Comparison of ENCODE assay signal across 8 cellular contexts in genomic region chr3:15065550-15066007, GRCh38. TPM values are rescaled to one million over a fixed set of nuclear protein-coding genes. Genes with fewer than 3 reads are reported as not detected.
DNase-seq lines count a peak whose midpoint lies in the region; ATAC-seq and TF ChIP-seq lines count a peak whose summit lies in the region.

No MANE protein-coding gene starts in this region.

- dilution Hi-C loops in IMR-90 (cut with HindIII; ENCODE audit: low sequenced_read_pairs, unreplicated experiment): no loop called here

- peak overlapping the region; percentile 99 for H2AFZ ChIP-seq in IMR-90 (replicated peaks; ENCODE audit: low read length, poor library complexity)

- no peaks in the 10 kb centered on the region for H3K9me3 Mint-ChIP-seq in naive B cell

- peak overlapping the region; percentile 76; the same call in 1 of the 2 replicates for H3K14ac ChIP-seq in IMR-90 (replicated peaks; ENCODE audit: low read depth, low read length)

- no peak overlapping the region for H3K56ac ChIP-seq in IMR-90 (ENCODE audit: extremely low read depth, insufficient read depth, low read length)

- peaks cover 10 to 29% (median 22%) of the 10 kb centered on the region in 3 donors for H3K4me1 Mint-ChIP-seq in naive B cell

- 12% methylated on average over 5 of the region's 16 CpGs; no CpG with 5 or more reads in 1 of the 2 experiments for WGBS in IMR-90 (ENCODE audit: extremely low coverage in 2 of 2, insufficient read length in 1 of 2), 2 experiments

- peak overlapping the region; percentile 48; the same call in 1 of the 2 replicates for H3K23ac ChIP-seq in IMR-90 (ENCODE audit: low read depth, low read length)

- intact Hi-C loops in IMR-90 (cut with micrococcal nuclease): no loop called here

- peak overlapping the region in 5 of 6 donors; percentile 91 to 98 (median 96) for H3K27ac Mint-ChIP-seq in naive B cell

- CTCF ChIA-PET in IMR-90 (lab: Yijun Ruan, JAX): interaction anchor here (0.6 kb wide), 1 partner anchor 779 kb away, joined by 3 read pairs; no protein-coding TSS in a partner anchor

- H2AK5ac ChIP-seq in IMR-90 (ENCODE audit: low read depth, low read length): no peak overlapping the region

- TF ChIP-seq CTCF in AG09309 (IDR thresholded peaks at IDR 0.05; ENCODE audit: control insufficient read depth, insufficient read depth, low read depth, low read length, missing control alignments): no peak
- TF ChIP-seq CTCF in IMR-90 (conservative IDR thresholded peaks at IDR 0.05; ENCODE audit: low read depth, low read length): no peak

- no TSS peak for BruUV-seq in IMR-90 (replicated peaks; lab: Mats Ljungman, UMichigan)

- H3K27me3 ChIP-seq in IMR-90 (ENCODE audit: control insufficient read depth, insufficient read depth, low read length): no peaks in the 10 kb centered on the region

- 0 out of 2 replicates have a peak, but pooled peaks cover 1% of the 10 kb centered on the region for H3K36me3 ChIP-seq in IMR-90 (ENCODE audit: control insufficient read depth, insufficient read depth, low read length)

- H3K4me3 Mint-ChIP-seq in naive B cell: peak overlapping the region; percentile 94 to 98 (median 96)

- peaks cover 8% of the 10 kb centered on the region for H4K20me1 ChIP-seq in IMR-90 (ENCODE audit: insufficient read depth, low read length)

- POLR2A ChIA-PET in IMR-90 (lab: Charles Lee; ENCODE audit: unreplicated experiment): interaction anchor here (1.0 kb wide), 1 partner anchor 89 kb away, joined by 3 read pairs; no protein-coding TSS in a partner anchor

- H3K9me1 ChIP-seq in IMR-90 (ENCODE audit: insufficient read depth, low read length): 0 out of 2 replicates have a peak, but pooled peaks cover 4% of the 10 kb centered on the region

- DNase-seq in AG09309 (ENCODE audit: low read depth) (no peak), IMR-90 (no peak), caudate nucleus (lab: John Stamatoyannopoulos, UW) (no peak), naive B cell (no peak), NCI-H2107 treated with DMSO at 0.1 percent for 48 hours (lab: John Stamatoyannopoulos, UW; ENCODE audit: unreplicated experiment) (no peak), EL (no peak)
- DNase-seq in stimulated activated CD4-positive, alpha-beta T cell treated with anti-CD3 and anti-CD28 coated beads, Interleukin-4, amount 100 ng/mL, for 1 hour: no peak

- H2BK120ac ChIP-seq in IMR-90 (ENCODE audit: low read depth, low read length): no peak overlapping the region

- peak overlapping the region; percentile 84 for H4K8ac ChIP-seq in IMR-90 (ENCODE audit: low read depth in 2 of 2, low read length in 2 of 2)

- no peak for TF ChIP-seq RAD21 in IMR-90 (IDR thresholded peaks at IDR 0.05; ENCODE audit: low read length)

- TF ChIP-seq POLR2A in IMR-90 (IDR thresholded peaks at IDR 0.05; ENCODE audit: low read depth, low read length): no peak

- H3K27me3 Mint-ChIP-seq in naive B cell: no peaks in the 10 kb centered on the region

- no peak for ATAC-seq in IMR-90 (ENCODE audit: low read depth)
- no peak for ATAC-seq in naive B cell (ENCODE audit: low read depth in 2 of 2)
- ATAC-seq in HG03520 (IDR thresholded peaks at IDR 0.05; ENCODE audit: unreplicated experiment): no peak

- H3K9ac ChIP-seq in IMR-90 (ENCODE audit: low read depth, low read length): no peak overlapping the region

- H3K18ac ChIP-seq in IMR-90 (ENCODE audit: low read depth, low read length): no peak overlapping the region

- H3K79me1 ChIP-seq in IMR-90 (ENCODE audit: low read depth in 1 of 2, low read length in 2 of 2): peaks cover 16 to 24% of the 10 kb centered on the region in 2 experiments

- peaks cover 9% of the 10 kb centered on the region for H3K4me1 ChIP-seq in IMR-90 (ENCODE audit: control insufficient read depth, insufficient read depth, low read length)

- H3K4ac ChIP-seq in IMR-90 (ENCODE audit: low read depth, low read length): peak overlapping the region; percentile 26; the same call in 1 of the 2 replicates

- peak overlapping the region; percentile 83 for H3K4me2 ChIP-seq in IMR-90 (ENCODE audit: low read depth, low read length)

- H2BK15ac ChIP-seq in IMR-90 (ENCODE audit: low read depth, low read length): no peak overlapping the region

- H3K4me3 ChIP-seq in AG09309 (ENCODE audit: control insufficient read depth, low read depth, low read length): peak overlapping the region; percentile 87
- H3K4me3 ChIP-seq in IMR-90 (ENCODE audit: insufficient read depth, low read depth, low read length): peak overlapping the region; percentile 93; the same call in 1 of the 2 replicates

- H3K36me3 Mint-ChIP-seq in naive B cell: no peaks in the 10 kb centered on the region

- no peak overlapping the region for H3K27ac ChIP-seq in IMR-90 (ENCODE audit: insufficient read depth, low read length)
- H3K27ac ChIP-seq in caudate nucleus (ENCODE audit: low read depth, low read length): peak overlapping the region; percentile 64

- H2BK5ac ChIP-seq in IMR-90 (ENCODE audit: low read depth, low read length, poor library complexity, severe bottlenecking): peak overlapping the region; percentile 32

- in situ Hi-C loops in IMR-90 (cut with MboI; ENCODE audit: low sequenced_read_pairs): no loop called here

- H2AK9ac ChIP-seq in IMR-90 (replicated peaks; ENCODE audit: low read depth, low read length, poor library complexity): no peak overlapping the region

- no peak overlapping the region for H4K91ac ChIP-seq in IMR-90 (ENCODE audit: insufficient read depth, low read depth, low read length)

- no peaks in the 10 kb centered on the region for H3K9me3 ChIP-seq in IMR-90 (ENCODE audit: control insufficient read depth, insufficient read depth, low read length)

- 0 out of 2 replicates have a peak overlapping the region, but pooled peaks have one; percentile 1 for H2BK20ac ChIP-seq in IMR-90 (ENCODE audit: low read depth, low read length)

- H4K5ac ChIP-seq in IMR-90 (ENCODE audit: low read depth, low read length): peak overlapping the region; percentile 4

TF ChIP-seq in IMR-90, 13 proteins besides CTCF, POLR2A, EP300 and RAD21:
- TF ChIP-seq CEBPB (IDR thresholded peaks at IDR 0.05; ENCODE audit: low read depth, low read length): no peak
- TF ChIP-seq BHLHE40 (IDR thresholded peaks at IDR 0.05; ENCODE audit: low read depth, low read length): no peak
- no peak for TF ChIP-seq MAFK (IDR thresholded peaks at IDR 0.05; ENCODE audit: low read depth, low read length)
- no peak for TF ChIP-seq CHD1 (IDR thresholded peaks at IDR 0.05; ENCODE audit: low read depth, low read length)
- no peak for TF ChIP-seq MAZ (IDR thresholded peaks at IDR 0.05; ENCODE audit: borderline replicate concordance, low read depth, low read length)
- no peak for TF ChIP-seq RFX5 (IDR thresholded peaks at IDR 0.05; ENCODE audit: low read depth, low read length)
- no peak for TF ChIP-seq NFE2L2 (IDR thresholded peaks at IDR 0.05; ENCODE audit: low read depth, low read length)
- TF ChIP-seq USF2 (IDR thresholded peaks at IDR 0.05; ENCODE audit: low read depth, low read length): no peak
- TF ChIP-seq MXI1 (IDR thresholded peaks at IDR 0.05; ENCODE audit: borderline replicate concordance, low read depth, low read length): no peak
- TF ChIP-seq RCOR1 (IDR thresholded peaks at IDR 0.05; ENCODE audit: insufficient replicate concordance, low read length): no peak
- TF ChIP-seq FOS (IDR thresholded peaks at IDR 0.05; ENCODE audit: low read depth, low read length): no peak
- TF ChIP-seq SMC3 (IDR thresholded peaks at IDR 0.05; ENCODE audit: low read depth, low read length): no peak
- no peak for TF ChIP-seq ELK1 (IDR thresholded peaks at IDR 0.05; ENCODE audit: borderline replicate concordance, low read depth, low read length)

RNA-seq across cellular contexts. Expression of gene MRPS25, which starts 0.5 kb away (rescaled TPM):
- 9.0 and 9.7 TPM in 2 replicates for total RNA-seq in IMR-90 (2012; rRNA removed)
- polyA plus RNA-seq in IMR-90 (2012; rRNA removed): 20.3 and 20.8 TPM in 2 replicates
- polyA plus RNA-seq in IMR-90 (2012; cell fraction: cytosol; rRNA removed): 9.8 and 26.9 TPM in 2 replicates
- polyA plus RNA-seq in IMR-90 (2012; cell fraction: nucleus; rRNA removed; ENCODE audit: low replicate concordance): 90.6 and 220 TPM in 2 replicates
- polyA plus RNA-seq in naive B cell (ENCODE audit: low read depth in 6 of 6): 10 to 100 TPM; 13.8 to 28.5 (median 19.3) TPM

RNA-seq across cellular contexts. Expression of gene RBSN, which starts 33.4 kb away (rescaled TPM):
- 32.2 and 33.7 TPM in 2 replicates for total RNA-seq in IMR-90 (2012; rRNA removed)
- polyA plus RNA-seq in IMR-90 (2012; rRNA removed): 7.9 and 8.7 TPM in 2 replicates
- polyA plus RNA-seq in IMR-90 (2012; cell fraction: cytosol; rRNA removed): 3.6 and 4.1 TPM in 2 replicates
- 12.3 and 18.6 TPM in 2 replicates for polyA plus RNA-seq in IMR-90 (2012; cell fraction: nucleus; rRNA removed; ENCODE audit: low replicate concordance)
- 10 to 100 TPM; 10.5 to 30.5 (median 19.1) TPM for polyA plus RNA-seq in naive B cell (ENCODE audit: low read depth in 6 of 6)
